In genomic region chr6:127878115-127878514, GRCh38 we compare ENCODE assay signal across 18 cellular contexts. TPM values are rescaled to one million over a fixed set of nuclear protein-coding genes. Genes with fewer than 3 reads are reported as not detected.
A peak's percentile ranks its signal among the peaks of the same experiment; 100 is the strongest.
DNase-seq lines count a peak whose midpoint lies in the region; ATAC-seq and TF ChIP-seq lines count a peak whose summit lies in the region.
"Had no signal": no experiment of that assay in that cellular context is flagged by ENCODE, and none has a peak within 500 bp of the region (broad histone marks: within the 10 kb centered on the region; RNA-seq: fewer than 3 reads in every experiment).

No MANE protein-coding gene starts in this region.

- peak overlapping the region; percentile 82 for H3K4me2 ChIP-seq in Loucy (ENCODE audit: low read depth, low read length, poor library complexity, severe bottlenecking)

- H3K27me3 ChIP-seq in Loucy (ENCODE audit: insufficient read depth, low read length, poor library complexity, severe bottlenecking) = no peaks in the 10 kb centered on the region
- H3K27me3 ChIP-seq: BE2C had no signal

- H3K4me3 ChIP-seq in Loucy (ENCODE audit: low read length, poor library complexity, severe bottlenecking) = no peak overlapping the region

- H3K4me3 Mint-ChIP-seq in natural killer cell treated with Interleukin-12 subunit alpha and Interleukin-12 subunit beta and Interleukin-15 and Interleukin-18, amount 100 ng/mL, for 72 hours = peak overlapping the region; percentile 10
- H3K4me3 Mint-ChIP-seq in natural killer cell = no peak overlapping the region
- H3K4me3 Mint-ChIP-seq in activated naive CD8-positive, alpha-beta T cell = peak overlapping the region; percentile 63
- peak overlapping the region; percentile 33 to 84 for H3K4me3 Mint-ChIP-seq in stimulated activated naive CD8-positive, alpha-beta T cell treated with anti-CD3 and anti-CD28 coated beads, Interleukin-15, amount 100 ng/mL, for 72 hours

- H3K27ac Mint-ChIP-seq in natural killer cell treated with Interleukin-12 subunit alpha and Interleukin-12 subunit beta and Interleukin-15 and Interleukin-18, amount 100 ng/mL, for 72 hours = no peak overlapping the region
- no peak overlapping the region for H3K27ac Mint-ChIP-seq in natural killer cell
- peak overlapping the region; percentile 96 for H3K27ac Mint-ChIP-seq in activated naive CD8-positive, alpha-beta T cell
- H3K27ac Mint-ChIP-seq in stimulated activated naive CD8-positive, alpha-beta T cell treated with anti-CD3 and anti-CD28 coated beads, Interleukin-15, amount 100 ng/mL, for 72 hours = no peak overlapping the region

- TF ChIP-seq POLR2A in GM18505 (IDR thresholded peaks at IDR 0.05; ENCODE audit: borderline replicate concordance, extremely low read depth, insufficient read depth, insufficient read length) = no peak

- H4K20me1 ChIP-seq in Loucy (ENCODE audit: insufficient read depth, low read length, poor library complexity, severe bottlenecking) = no peaks in the 10 kb centered on the region

- no peaks in the 10 kb centered on the region for H3K9me2 ChIP-seq in Loucy (replicated peaks; ENCODE audit: low read depth, low read length)

- ATAC-seq in natural killer cell treated with Interleukin-12 subunit alpha and Interleukin-12 subunit beta and Interleukin-15 and Interleukin-18, amount 100 ng/mL, for 72 hours = no peak
- ATAC-seq in natural killer cell (no peak), GM18505 (IDR thresholded peaks at IDR 0.05; ENCODE audit: unreplicated experiment) (no peak)
- peak; percentile 44 for ATAC-seq in stimulated activated naive CD8-positive, alpha-beta T cell treated with anti-CD3 and anti-CD28 coated beads, Interleukin-15, amount 100 ng/mL, for 72 hours
- ATAC-seq: Panc1 had no signal

- peaks cover 1% of the 10 kb centered on the region for H3K36me3 Mint-ChIP-seq in natural killer cell treated with Interleukin-12 subunit alpha and Interleukin-12 subunit beta and Interleukin-15 and Interleukin-18, amount 100 ng/mL, for 72 hours
- H3K36me3 Mint-ChIP-seq in natural killer cell = no peaks in the 10 kb centered on the region
- H3K36me3 Mint-ChIP-seq in activated naive CD8-positive, alpha-beta T cell = peaks cover 16% of the 10 kb centered on the region

- no peak overlapping the region for H2AFZ ChIP-seq in Loucy (ENCODE audit: low read length)

- H3K4me1 Mint-ChIP-seq in natural killer cell treated with Interleukin-12 subunit alpha and Interleukin-12 subunit beta and Interleukin-15 and Interleukin-18, amount 100 ng/mL, for 72 hours (ENCODE audit: low read depth in 2 of 2) = peaks cover 0 to 21% of the 10 kb centered on the region in 2 donors
- H3K4me1 Mint-ChIP-seq in natural killer cell = no peaks in the 10 kb centered on the region
- H3K4me1 Mint-ChIP-seq in activated naive CD8-positive, alpha-beta T cell (ENCODE audit: low read depth) = peaks cover 77% of the 10 kb centered on the region
- peaks cover 64% of the 10 kb centered on the region for H3K4me1 Mint-ChIP-seq in stimulated activated naive CD8-positive, alpha-beta T cell treated with anti-CD3 and anti-CD28 coated beads, Interleukin-15, amount 100 ng/mL, for 72 hours

- peaks cover 18% of the 10 kb centered on the region for H3K36me3 ChIP-seq in Loucy (ENCODE audit: insufficient read depth, low read length)
- H3K36me3 ChIP-seq: BE2C had no signal

- H3K9ac ChIP-seq in Loucy (ENCODE audit: low read depth, low read length, poor library complexity, severe bottlenecking) = peak overlapping the region; percentile 69

- peaks cover 2% of the 10 kb centered on the region for H3K9me3 Mint-ChIP-seq in natural killer cell treated with Interleukin-12 subunit alpha and Interleukin-12 subunit beta and Interleukin-15 and Interleukin-18, amount 100 ng/mL, for 72 hours
- H3K9me3 Mint-ChIP-seq in natural killer cell = peaks cover 0 to 1% of the 10 kb centered on the region in 2 donors
- H3K9me3 Mint-ChIP-seq in activated naive CD8-positive, alpha-beta T cell (ENCODE audit: low read depth) = peaks cover 9% of the 10 kb centered on the region
- H3K9me3 Mint-ChIP-seq in stimulated activated naive CD8-positive, alpha-beta T cell treated with anti-CD3 and anti-CD28 coated beads, Interleukin-15, amount 100 ng/mL, for 72 hours = peaks cover 7% of the 10 kb centered on the region in 2 donors

- intact Hi-C loops in natural killer cell (cut with micrococcal nuclease) = no loop called here

- peaks cover 93% of the 10 kb centered on the region for H3K79me2 ChIP-seq in Loucy (ENCODE audit: insufficient read depth, low read length)

- H3F3A ChIP-seq in Loucy (ENCODE audit: low read depth) = peaks cover 4% of the 10 kb centered on the region

- H3K4me1 ChIP-seq in Loucy (ENCODE audit: insufficient read depth, low read length, poor library complexity, severe bottlenecking) = peaks cover 57% of the 10 kb centered on the region
- H3K4me1 ChIP-seq: BE2C had no signal

- peaks cover 10% of the 10 kb centered on the region for H3K9me3 ChIP-seq in Loucy (ENCODE audit: insufficient read depth, low read depth, low read length)
- H3K9me3 ChIP-seq: BE2C had no signal

- TF ChIP-seq CTCF in natural killer cell (IDR thresholded peaks at IDR 0.05) = no peak
- TF ChIP-seq CTCF in Loucy (conservative IDR thresholded peaks at IDR 0.05; ENCODE audit: low read length) = no peak

- peaks cover 0 to 1% of the 10 kb centered on the region in 2 donors for H3K27me3 Mint-ChIP-seq in natural killer cell treated with Interleukin-12 subunit alpha and Interleukin-12 subunit beta and Interleukin-15 and Interleukin-18, amount 100 ng/mL, for 72 hours
- H3K27me3 Mint-ChIP-seq in natural killer cell (ENCODE audit: low read depth in 2 of 2) = peaks cover 0 to 3% of the 10 kb centered on the region in 2 donors
- H3K27me3 Mint-ChIP-seq in activated naive CD8-positive, alpha-beta T cell = no peaks in the 10 kb centered on the region
- no peaks in the 10 kb centered on the region for H3K27me3 Mint-ChIP-seq in stimulated activated naive CD8-positive, alpha-beta T cell treated with anti-CD3 and anti-CD28 coated beads, Interleukin-15, amount 100 ng/mL, for 72 hours

- no peak for DNase-seq in natural killer cell treated with Interleukin-12 subunit alpha and Interleukin-12 subunit beta and Interleukin-15 and Interleukin-18, amount 100 ng/mL, for 72 hours (ENCODE audit: low spot score)
- DNase-seq in natural killer cell = no peak
- no peak for DNase-seq in stimulated activated naive CD8-positive, alpha-beta T cell treated with anti-CD3 and anti-CD28 coated beads, Interleukin-15, amount 100 ng/mL, for 72 hours
- no peak for DNase-seq in H4 (ENCODE audit: low spot score)
- DNase-seq: BE2C, DMS 273 treated with DMSO at 0.1 percent for 48 hours, H7, KG1, NCI-H1105 treated with DMSO at 0.1 percent for 48 hours, NCI-H187 treated with DMSO at 0.1 percent for 48 hours, NCI-H2171, NCI-H510A, Right ventricle myocardium superior had no signal

RNA-seq across cellular contexts. Expression of gene THEMIS, which starts 22.7 kb away (rescaled TPM):
- total RNA-seq in natural killer cell treated with Interleukin-12 subunit alpha and Interleukin-12 subunit beta and Interleukin-15 and Interleukin-18, amount 100 ng/mL, for 72 hours = 10 to 100 TPM in 1 of 2 donors, 1 to 10 TPM in 1; 3.8 to 44.2 TPM
- 10 to 100 TPM in 1 of 3 donors, 1 to 10 TPM in 1, under 1 TPM in 1; 0.82 to 11.7 (median 1.7) TPM for total RNA-seq in natural killer cell
- total RNA-seq in H4 (2014; rRNA removed; shearing (Covaris generic)) = not detected in 2 replicates
- total RNA-seq: Daoy, H7 had no signal
